In genomic region chr2:196274387-196274809, GRCh38 we compare ENCODE assay signal across 8 cellular contexts.
DNase-seq lines count a peak whose midpoint lies in the region; ATAC-seq and TF ChIP-seq lines count a peak whose summit lies in the region.

No MANE protein-coding gene starts in this region.

- peak overlapping the region in 1 of 2 experiments; percentile 54 for H2BK12ac ChIP-seq in mesenchymal stem cell (ENCODE audit: low read length in 2 of 2)

- H2BK5ac ChIP-seq in mesenchymal stem cell (ENCODE audit: low read depth, low read length, poor library complexity, severe bottlenecking), result no peak overlapping the region

- no peak overlapping the region for H3K23ac ChIP-seq in mesenchymal stem cell (ENCODE audit: low read length in 2 of 2)

- H4K8ac ChIP-seq in mesenchymal stem cell (ENCODE audit: low read length), result peak overlapping the region; percentile 76

- H3K27ac ChIP-seq in CD4-positive, alpha-beta T cell (ENCODE audit: low read depth, low read length), result peak overlapping the region; percentile 56
- peak overlapping the region; percentile 29 for H3K27ac ChIP-seq in mesenchymal stem cell (ENCODE audit: low read length, poor library complexity, severe bottlenecking)
- H3K27ac ChIP-seq in RWPE1, result no peak overlapping the region

- WGBS in mesenchymal stem cell, result 100% methylated on average over 1 of the region's 1 CpG

- H3K4me2 ChIP-seq in mesenchymal stem cell (ENCODE audit: low read length, poor library complexity, severe bottlenecking), result no peak overlapping the region

- CTCF ChIA-PET in CD4-positive, alpha-beta T cell (lab: Charles Lee), result interaction anchor here (1.4 to 3.4 kb wide), 3 partner anchors 17 to 207 kb away, joined by 3 to 18 read pairs (median 4); partner anchors contain the start of gene DNAH7
- CTCF ChIA-PET in RWPE1 (lab: Yijun Ruan, JAX), result interaction anchor here (0.9 to 1.9 kb wide), 2 partner anchors 25 to 196 kb away, joined by 6 to 7 read pairs; no protein-coding TSS in a partner anchor

- H3K79me1 ChIP-seq in mesenchymal stem cell (replicated peaks; ENCODE audit: low read length, poor library complexity, severe bottlenecking), result no peaks in the 10 kb centered on the region

- POLR2A ChIA-PET in CD4-positive, alpha-beta T cell (lab: Charles Lee), result interaction anchor here (0.7 to 3.7 kb wide), 12 partner anchors 11 to 120 kb away, joined by 3 to 60 read pairs (median 4); partner anchors contain the start of gene STK17B
- POLR2A ChIA-PET in RWPE1 (lab: Yijun Ruan, JAX; ENCODE audit: low non-redundant PET), result no interaction called here

- peaks cover 63% of the 10 kb centered on the region for H3K4me1 Mint-ChIP-seq in CD4-positive, alpha-beta T cell (ENCODE audit: low read depth)
- H3K4me1 Mint-ChIP-seq in activated T-helper 1 cell treated with anti-CD3 and anti-CD28 coated beads, Interleukin-12 subunit alpha, Interleukin-12 subunit beta, Interleukin-2, Interleukin-4 antibody, amounts not matched to agents 30 ng/mL and 10 ng/mL and 1 ng/mL, durations not matched to agents 14 hours and 24 hours and 36 hours (ENCODE audit: low read depth), result peaks cover 55% of the 10 kb centered on the region

- H3K4me3 ChIP-seq in mesenchymal stem cell (ENCODE audit: insufficient read depth in 1 of 2, low read depth in 1 of 2, low read length in 2 of 2), result no peak overlapping the region

- H2AK5ac ChIP-seq in mesenchymal stem cell (ENCODE audit: low read length, severe bottlenecking), result no peak overlapping the region

- no peak overlapping the region for H3K14ac ChIP-seq in mesenchymal stem cell (ENCODE audit: low read length in 2 of 2)

- no peaks in the 10 kb centered on the region for H3K9me3 Mint-ChIP-seq in CD4-positive, alpha-beta T cell
- no peaks in the 10 kb centered on the region for H3K9me3 Mint-ChIP-seq in activated T-helper 1 cell treated with anti-CD3 and anti-CD28 coated beads, Interleukin-12 subunit alpha, Interleukin-12 subunit beta, Interleukin-2, Interleukin-4 antibody, amounts not matched to agents 30 ng/mL and 10 ng/mL and 1 ng/mL, durations not matched to agents 14 hours and 24 hours and 36 hours

- H2AFZ ChIP-seq in mesenchymal stem cell (ENCODE audit: low read depth, low read length), result no peak overlapping the region

- peaks cover 12% of the 10 kb centered on the region for H3K4me1 ChIP-seq in mesenchymal stem cell (ENCODE audit: control insufficient read depth, insufficient read depth, low read depth, low read length)

- TF ChIP-seq CTCF in CD4-positive, alpha-beta T cell (IDR thresholded peaks at IDR 0.05), result no peak
- no peak for TF ChIP-seq CTCF in RWPE1 (conservative IDR thresholded peaks at IDR 0.05; ENCODE audit: low read depth)

- H3K4ac ChIP-seq in mesenchymal stem cell (ENCODE audit: low read depth in 1 of 2, low read length in 2 of 2), result peak overlapping the region in 1 of 2 experiments; percentile 11

- intact Hi-C loops in CD4-positive, alpha-beta T cell (cut with DNase I, micrococcal nuclease), result loop anchor here in 1 of 2 experiments (5.0 kb wide), 1 partner anchor 52 kb away; no protein-coding TSS in a partner anchor
- intact Hi-C loops in activated T-helper 1 cell treated with anti-CD3 and anti-CD28 coated beads, Interleukin-12 subunit alpha, Interleukin-12 subunit beta, Interleukin-2, Interleukin-4 antibody, amounts not matched to agents 30 ng/mL and 10 ng/mL and 1 ng/mL, durations not matched to agents 14 hours and 24 hours and 36 hours (cut with micrococcal nuclease), result no loop called here

- no peaks in the 10 kb centered on the region for H3K27me3 ChIP-seq in CD4-positive, alpha-beta T cell (ENCODE audit: control insufficient read depth, insufficient read depth, low read length)
- no peaks in the 10 kb centered on the region for H3K27me3 ChIP-seq in mesenchymal stem cell (ENCODE audit: control insufficient read depth in 1 of 2, insufficient read depth in 1 of 2, low read length in 2 of 2)

- peak; percentile 63 for ATAC-seq in CD4-positive, alpha-beta T cell (ENCODE audit: poor library complexity)
- ATAC-seq in GM19372 (IDR thresholded peaks at IDR 0.05; ENCODE audit: low read depth, unreplicated experiment) (peak; percentile 55), GM19397 (IDR thresholded peaks at IDR 0.05; ENCODE audit: unreplicated experiment) (no peak)

- DNase-seq in CD4-positive, alpha-beta T cell, result no peak
- DNase-seq in Kasumi-1 (lab: John Stamatoyannopoulos, UW), result peak; percentile 8 to 23
- no peak for DNase-seq in activated T-helper 1 cell treated with anti-CD3 and anti-CD28 coated beads, Interleukin-12 subunit alpha, Interleukin-12 subunit beta, Interleukin-2, Interleukin-4 antibody, amounts not matched to agents 30 ng/mL and 10 ng/mL and 1 ng/mL, durations not matched to agents 14 hours and 24 hours and 36 hours (ENCODE audit: low spot score)
- DNase-seq in mesenchymal stem cell, result peak; percentile 67
- DNase-seq in RWPE1 (ENCODE audit: low spot score), result no peak
- DNase-seq in activated naive CD4-positive, alpha-beta T cell treated with Interleukin-2 at 50 U/mL for 16 hours, result no peak

- H2BK15ac ChIP-seq in mesenchymal stem cell (ENCODE audit: low read depth, poor library complexity, severe bottlenecking), result no peak overlapping the region

- H3K36me3 ChIP-seq in mesenchymal stem cell (ENCODE audit: control insufficient read depth in 1 of 2, insufficient read depth in 2 of 2, low read depth in 1 of 2, low read length in 2 of 2), result peaks cover 0 to 5% of the 10 kb centered on the region in 2 experiments

- H3K36me3 Mint-ChIP-seq in CD4-positive, alpha-beta T cell (ENCODE audit: low read depth), result no peaks in the 10 kb centered on the region
- H3K36me3 Mint-ChIP-seq in activated T-helper 1 cell treated with anti-CD3 and anti-CD28 coated beads, Interleukin-12 subunit alpha, Interleukin-12 subunit beta, Interleukin-2, Interleukin-4 antibody, amounts not matched to agents 30 ng/mL and 10 ng/mL and 1 ng/mL, durations not matched to agents 14 hours and 24 hours and 36 hours (ENCODE audit: low read depth), result peaks cover 2% of the 10 kb centered on the region

- H3K9ac ChIP-seq in mesenchymal stem cell (ENCODE audit: low read length), result no peak overlapping the region

- no peak overlapping the region for H2BK120ac ChIP-seq in mesenchymal stem cell (ENCODE audit: low read depth, low read length)

- peak overlapping the region; percentile 59 for H3K4me3 Mint-ChIP-seq in CD4-positive, alpha-beta T cell
- H3K4me3 Mint-ChIP-seq in activated T-helper 1 cell treated with anti-CD3 and anti-CD28 coated beads, Interleukin-12 subunit alpha, Interleukin-12 subunit beta, Interleukin-2, Interleukin-4 antibody, amounts not matched to agents 30 ng/mL and 10 ng/mL and 1 ng/mL, durations not matched to agents 14 hours and 24 hours and 36 hours, result no peak overlapping the region

- no peaks in the 10 kb centered on the region for H3K27me3 Mint-ChIP-seq in CD4-positive, alpha-beta T cell
- H3K27me3 Mint-ChIP-seq in activated T-helper 1 cell treated with anti-CD3 and anti-CD28 coated beads, Interleukin-12 subunit alpha, Interleukin-12 subunit beta, Interleukin-2, Interleukin-4 antibody, amounts not matched to agents 30 ng/mL and 10 ng/mL and 1 ng/mL, durations not matched to agents 14 hours and 24 hours and 36 hours (ENCODE audit: insufficient read depth), result no peaks in the 10 kb centered on the region

- peak overlapping the region; percentile 60 to 72 for H3K18ac ChIP-seq in mesenchymal stem cell (ENCODE audit: low read depth in 1 of 2, low read length in 2 of 2)

- H3K9me3 ChIP-seq in CD4-positive, alpha-beta T cell (ENCODE audit: control insufficient read depth, low read length), result no peaks in the 10 kb centered on the region
- no peaks in the 10 kb centered on the region for H3K9me3 ChIP-seq in mesenchymal stem cell (ENCODE audit: control insufficient read depth, low read length)

- H4K91ac ChIP-seq in mesenchymal stem cell (ENCODE audit: low read length), result no peak overlapping the region

- H3K27ac Mint-ChIP-seq in CD4-positive, alpha-beta T cell, result peak overlapping the region; percentile 79
- H3K27ac Mint-ChIP-seq in activated T-helper 1 cell treated with anti-CD3 and anti-CD28 coated beads, Interleukin-12 subunit alpha, Interleukin-12 subunit beta, Interleukin-2, Interleukin-4 antibody, amounts not matched to agents 30 ng/mL and 10 ng/mL and 1 ng/mL, durations not matched to agents 14 hours and 24 hours and 36 hours, result peak overlapping the region; percentile 50

Comparison
In these comparisons a context has a peak if more than half of its experiments do, and no peak if none do; other contexts are left out.
1. DNase-seq: peak in Kasumi-1 (2 of 2) and mesenchymal stem cell (single experiment); none in CD4-positive, alpha-beta T cell (0 of 10), activated T-helper 1 cell treated with anti-CD3 and anti-CD28 coated beads, Interleukin-12 subunit alpha, Interleukin-12 subunit beta, Interleukin-2, Interleukin-4 antibody, amounts not matched to agents 30 ng/mL and 10 ng/mL and 1 ng/mL, durations not matched to agents 14 hours and 24 hours and 36 hours (single experiment), RWPE1 (single experiment) and activated naive CD4-positive, alpha-beta T cell treated with Interleukin-2 at 50 U/mL for 16 hours (single experiment).